1 cellular context compared by ENCODE assay signal in the genomic region with DNA sequence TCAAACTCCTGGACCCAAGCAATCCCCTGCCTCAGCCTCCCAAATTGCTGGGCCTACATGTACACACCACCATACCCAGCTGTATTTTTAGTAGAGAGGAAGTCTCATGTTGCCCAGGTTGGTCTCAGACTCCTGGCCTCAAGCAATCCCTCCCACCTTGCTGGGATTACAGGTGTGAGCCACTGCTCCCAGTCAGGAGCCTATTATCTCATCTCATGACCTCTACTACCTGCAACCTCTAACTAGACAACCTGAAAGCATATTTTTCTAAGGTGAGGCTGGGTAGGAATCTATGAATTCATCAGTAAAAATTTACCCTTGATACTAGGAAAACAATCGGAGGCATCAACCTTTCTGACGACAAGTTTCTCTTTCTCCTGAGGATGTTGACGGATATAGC.
TF ChIP-seq lines count a peak whose summit lies in the region.

No MANE protein-coding gene starts in this region.

TF ChIP-seq in GM12878, 131 proteins besides CTCF, POLR2A, EP300 and RAD21:
- TF ChIP-seq, protein P1, sequence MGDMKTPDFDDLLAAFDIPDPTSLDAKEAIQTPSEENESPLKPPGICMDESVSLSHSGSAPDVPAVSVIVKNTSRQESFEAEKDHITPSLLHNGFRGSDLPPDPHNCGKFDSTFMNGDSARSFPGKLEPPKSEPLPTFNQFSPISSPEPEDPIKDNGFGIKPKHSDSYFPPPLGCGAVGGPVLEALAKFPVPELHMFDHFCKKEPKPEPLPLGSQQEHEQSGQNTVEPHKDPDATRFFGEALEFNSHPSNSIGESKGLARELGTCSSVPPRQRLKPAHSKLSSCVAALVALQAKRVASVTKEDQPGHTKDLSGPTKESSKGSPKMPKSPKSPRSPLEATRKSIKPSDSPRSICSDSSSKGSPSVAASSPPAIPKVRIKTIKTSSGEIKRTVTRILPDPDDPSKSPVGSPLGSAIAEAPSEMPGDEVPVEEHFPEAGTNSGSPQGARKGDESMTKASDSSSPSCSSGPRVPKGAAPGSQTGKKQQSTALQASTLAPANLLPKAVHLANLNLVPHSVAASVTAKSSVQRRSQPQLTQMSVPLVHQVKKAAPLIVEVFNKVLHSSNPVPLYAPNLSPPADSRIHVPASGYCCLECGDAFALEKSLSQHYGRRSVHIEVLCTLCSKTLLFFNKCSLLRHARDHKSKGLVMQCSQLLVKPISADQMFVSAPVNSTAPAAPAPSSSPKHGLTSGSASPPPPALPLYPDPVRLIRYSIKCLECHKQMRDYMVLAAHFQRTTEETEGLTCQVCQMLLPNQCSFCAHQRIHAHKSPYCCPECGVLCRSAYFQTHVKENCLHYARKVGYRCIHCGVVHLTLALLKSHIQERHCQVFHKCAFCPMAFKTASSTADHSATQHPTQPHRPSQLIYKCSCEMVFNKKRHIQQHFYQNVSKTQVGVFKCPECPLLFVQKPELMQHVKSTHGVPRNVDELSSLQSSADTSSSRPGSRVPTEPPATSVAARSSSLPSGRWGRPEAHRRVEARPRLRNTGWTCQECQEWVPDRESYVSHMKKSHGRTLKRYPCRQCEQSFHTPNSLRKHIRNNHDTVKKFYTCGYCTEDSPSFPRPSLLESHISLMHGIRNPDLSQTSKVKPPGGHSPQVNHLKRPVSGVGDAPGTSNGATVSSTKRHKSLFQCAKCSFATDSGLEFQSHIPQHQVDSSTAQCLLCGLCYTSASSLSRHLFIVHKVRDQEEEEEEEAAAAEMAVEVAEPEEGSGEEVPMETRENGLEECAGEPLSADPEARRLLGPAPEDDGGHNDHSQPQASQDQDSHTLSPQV (IDR thresholded peaks at IDR 0.05), result no peak
- TF ChIP-seq, protein P2, sequence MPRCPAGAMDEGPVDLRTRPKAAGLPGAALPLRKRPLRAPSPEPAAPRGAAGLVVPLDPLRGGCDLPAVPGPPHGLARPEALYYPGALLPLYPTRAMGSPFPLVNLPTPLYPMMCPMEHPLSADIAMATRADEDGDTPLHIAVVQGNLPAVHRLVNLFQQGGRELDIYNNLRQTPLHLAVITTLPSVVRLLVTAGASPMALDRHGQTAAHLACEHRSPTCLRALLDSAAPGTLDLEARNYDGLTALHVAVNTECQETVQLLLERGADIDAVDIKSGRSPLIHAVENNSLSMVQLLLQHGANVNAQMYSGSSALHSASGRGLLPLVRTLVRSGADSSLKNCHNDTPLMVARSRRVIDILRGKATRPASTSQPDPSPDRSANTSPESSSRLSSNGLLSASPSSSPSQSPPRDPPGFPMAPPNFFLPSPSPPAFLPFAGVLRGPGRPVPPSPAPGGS (IDR thresholded peaks at IDR 0.05; ENCODE audit: borderline replicate concordance, insufficient read depth, low read depth, low read length, poor library complexity, severe bottlenecking), result no peak
- TF ChIP-seq RCOR1 (conservative IDR thresholded peaks at IDR 0.05; ENCODE audit: low read depth, low read length) (no peak), ZSCAN29 (IDR thresholded peaks at IDR 0.05) (no peak), SMARCA5 (IDR thresholded peaks at IDR 0.05) (no peak), TAF1 (IDR thresholded peaks at IDR 0.05; ENCODE audit: borderline replicate concordance, low read depth, low read length) (no peak), TCF3 (IDR thresholded peaks at IDR 0.05; ENCODE audit: borderline replicate concordance, insufficient read depth, low read depth, low read length) (no peak), ESRRA (IDR thresholded peaks at IDR 0.05; ENCODE audit: low read length) (no peak), STAT3 (IDR thresholded peaks at IDR 0.05; ENCODE audit: low read depth, low read length) (no peak), RB1 (IDR thresholded peaks at IDR 0.05; ENCODE audit: borderline replicate concordance) (no peak), SIX5 (IDR thresholded peaks at IDR 0.05; ENCODE audit: low read depth, low read length, severe bottlenecking) (no peak), ZNF622 (IDR thresholded peaks at IDR 0.05) (no peak), HDAC6 (IDR thresholded peaks at IDR 0.05; ENCODE audit: unreplicated experiment) (no peak)
- TF ChIP-seq, protein P3, sequence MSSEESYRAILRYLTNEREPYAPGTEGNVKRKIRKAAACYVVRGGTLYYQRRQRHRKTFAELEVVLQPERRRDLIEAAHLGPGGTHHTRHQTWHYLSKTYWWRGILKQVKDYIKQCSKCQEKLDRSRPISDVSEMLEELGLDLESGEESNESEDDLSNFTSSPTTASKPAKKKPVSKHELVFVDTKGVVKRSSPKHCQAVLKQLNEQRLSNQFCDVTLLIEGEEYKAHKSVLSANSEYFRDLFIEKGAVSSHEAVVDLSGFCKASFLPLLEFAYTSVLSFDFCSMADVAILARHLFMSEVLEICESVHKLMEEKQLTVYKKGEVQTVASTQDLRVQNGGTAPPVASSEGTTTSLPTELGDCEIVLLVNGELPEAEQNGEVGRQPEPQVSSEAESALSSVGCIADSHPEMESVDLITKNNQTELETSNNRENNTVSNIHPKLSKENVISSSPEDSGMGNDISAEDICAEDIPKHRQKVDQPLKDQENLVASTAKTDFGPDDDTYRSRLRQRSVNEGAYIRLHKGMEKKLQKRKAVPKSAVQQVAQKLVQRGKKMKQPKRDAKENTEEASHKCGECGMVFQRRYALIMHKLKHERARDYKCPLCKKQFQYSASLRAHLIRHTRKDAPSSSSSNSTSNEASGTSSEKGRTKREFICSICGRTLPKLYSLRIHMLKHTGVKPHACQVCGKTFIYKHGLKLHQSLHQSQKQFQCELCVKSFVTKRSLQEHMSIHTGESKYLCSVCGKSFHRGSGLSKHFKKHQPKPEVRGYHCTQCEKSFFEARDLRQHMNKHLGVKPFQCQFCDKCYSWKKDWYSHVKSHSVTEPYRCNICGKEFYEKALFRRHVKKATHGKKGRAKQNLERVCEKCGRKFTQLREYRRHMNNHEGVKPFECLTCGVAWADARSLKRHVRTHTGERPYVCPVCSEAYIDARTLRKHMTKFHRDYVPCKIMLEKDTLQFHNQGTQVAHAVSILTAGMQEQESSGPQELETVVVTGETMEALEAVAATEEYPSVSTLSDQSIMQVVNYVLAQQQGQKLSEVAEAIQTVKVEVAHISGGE (CRISPR knock-in tag; IDR thresholded peaks at IDR 0.05), result no peak
- TF ChIP-seq, protein P4, sequence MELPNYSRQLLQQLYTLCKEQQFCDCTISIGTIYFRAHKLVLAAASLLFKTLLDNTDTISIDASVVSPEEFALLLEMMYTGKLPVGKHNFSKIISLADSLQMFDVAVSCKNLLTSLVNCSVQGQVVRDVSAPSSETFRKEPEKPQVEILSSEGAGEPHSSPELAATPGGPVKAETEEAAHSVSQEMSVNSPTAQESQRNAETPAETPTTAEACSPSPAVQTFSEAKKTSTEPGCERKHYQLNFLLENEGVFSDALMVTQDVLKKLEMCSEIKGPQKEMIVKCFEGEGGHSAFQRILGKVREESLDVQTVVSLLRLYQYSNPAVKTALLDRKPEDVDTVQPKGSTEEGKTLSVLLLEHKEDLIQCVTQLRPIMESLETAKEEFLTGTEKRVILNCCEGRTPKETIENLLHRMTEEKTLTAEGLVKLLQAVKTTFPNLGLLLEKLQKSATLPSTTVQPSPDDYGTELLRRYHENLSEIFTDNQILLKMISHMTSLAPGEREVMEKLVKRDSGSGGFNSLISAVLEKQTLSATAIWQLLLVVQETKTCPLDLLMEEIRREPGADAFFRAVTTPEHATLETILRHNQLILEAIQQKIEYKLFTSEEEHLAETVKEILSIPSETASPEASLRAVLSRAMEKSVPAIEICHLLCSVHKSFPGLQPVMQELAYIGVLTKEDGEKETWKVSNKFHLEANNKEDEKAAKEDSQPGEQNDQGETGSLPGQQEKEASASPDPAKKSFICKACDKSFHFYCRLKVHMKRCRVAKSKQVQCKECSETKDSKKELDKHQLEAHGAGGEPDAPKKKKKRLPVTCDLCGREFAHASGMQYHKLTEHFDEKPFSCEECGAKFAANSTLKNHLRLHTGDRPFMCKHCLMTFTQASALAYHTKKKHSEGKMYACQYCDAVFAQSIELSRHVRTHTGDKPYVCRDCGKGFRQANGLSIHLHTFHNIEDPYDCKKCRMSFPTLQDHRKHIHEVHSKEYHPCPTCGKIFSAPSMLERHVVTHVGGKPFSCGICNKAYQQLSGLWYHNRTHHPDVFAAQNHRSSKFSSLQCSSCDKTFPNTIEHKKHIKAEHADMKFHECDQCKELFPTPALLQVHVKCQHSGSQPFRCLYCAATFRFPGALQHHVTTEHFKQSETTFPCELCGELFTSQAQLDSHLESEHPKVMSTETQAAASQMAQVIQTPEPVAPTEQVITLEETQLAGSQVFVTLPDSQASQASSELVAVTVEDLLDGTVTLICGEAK (IDR thresholded peaks at IDR 0.05; ENCODE audit: borderline replicate concordance), result no peak
- TF ChIP-seq, protein P5, sequence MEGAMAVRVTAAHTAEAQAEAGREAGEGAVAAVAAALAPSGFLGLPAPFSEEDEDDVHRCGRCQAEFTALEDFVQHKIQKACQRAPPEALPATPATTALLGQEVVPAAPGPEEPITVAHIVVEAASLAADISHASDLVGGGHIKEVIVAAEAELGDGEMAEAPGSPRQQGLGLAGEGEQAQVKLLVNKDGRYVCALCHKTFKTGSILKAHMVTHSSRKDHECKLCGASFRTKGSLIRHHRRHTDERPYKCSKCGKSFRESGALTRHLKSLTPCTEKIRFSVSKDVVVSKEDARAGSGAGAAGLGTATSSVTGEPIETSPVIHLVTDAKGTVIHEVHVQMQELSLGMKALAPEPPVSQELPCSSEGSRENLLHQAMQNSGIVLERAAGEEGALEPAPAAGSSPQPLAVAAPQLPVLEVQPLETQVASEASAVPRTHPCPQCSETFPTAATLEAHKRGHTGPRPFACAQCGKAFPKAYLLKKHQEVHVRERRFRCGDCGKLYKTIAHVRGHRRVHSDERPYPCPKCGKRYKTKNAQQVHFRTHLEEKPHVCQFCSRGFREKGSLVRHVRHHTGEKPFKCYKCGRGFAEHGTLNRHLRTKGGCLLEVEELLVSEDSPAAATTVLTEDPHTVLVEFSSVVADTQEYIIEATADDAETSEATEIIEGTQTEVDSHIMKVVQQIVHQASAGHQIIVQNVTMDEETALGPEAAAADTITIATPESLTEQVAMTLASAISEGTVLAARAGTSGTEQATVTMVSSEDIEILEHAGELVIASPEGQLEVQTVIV (IDR thresholded peaks at IDR 0.05; ENCODE audit: borderline replicate concordance, partially characterized antibody), result no peak
TF ChIP-seq in GM12878: peak in this region for 0.
